ENCODE assay signal across 22 cellular contexts in the genomic region with DNA sequence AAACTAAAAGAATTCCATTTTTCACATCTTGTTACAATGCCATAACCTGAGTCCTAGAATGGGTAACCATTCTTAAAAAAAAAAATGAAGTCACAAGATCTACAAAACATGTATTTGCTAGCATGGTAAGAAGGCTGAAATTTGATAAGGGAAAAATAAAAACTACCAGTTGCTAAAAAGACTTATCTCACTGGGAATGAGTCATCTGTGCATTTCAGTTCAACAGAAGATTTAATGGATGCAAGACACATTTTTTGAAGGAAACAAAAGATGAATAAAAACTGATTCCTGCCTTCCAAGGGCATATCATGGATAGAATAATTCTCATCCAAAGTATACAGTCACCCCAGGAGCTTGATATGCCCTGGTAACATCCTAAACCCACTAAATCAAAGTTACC. TPM values are rescaled to one million over a fixed set of nuclear protein-coding genes. Genes with fewer than 3 reads are reported as not detected.
DNase-seq lines count a peak whose midpoint lies in the region; ATAC-seq, FAIRE-seq and TF ChIP-seq lines count a peak whose summit lies in the region.
"Had no signal": no experiment of that assay in that cellular context is flagged by ENCODE, and none has a peak within 500 bp of the region (broad histone marks: within the 10 kb centered on the region; RNA-seq: fewer than 3 reads in every experiment).

No MANE protein-coding gene starts in this region.

- dilution Hi-C loops in endothelial cell of umbilical vein (cut with MboI; ENCODE audit: extremely low pct_ligation_motif_present, low sequenced_read_pairs), result no loop called here

- peaks cover 40% of the 10 kb centered on the region for H3K4me1 Mint-ChIP-seq in activated CD8-positive, alpha-beta T cell treated with anti-CD3 and anti-CD28 coated beads for 36 hours (ENCODE audit: low read depth)
- H3K4me1 Mint-ChIP-seq in activated CD8-positive, alpha-beta T cell treated with anti-CD3 and anti-CD28 coated beads, Interleukin-2, amount 10 ng/mL, durations not matched to agents 7 days and 5 days (ENCODE audit: low read depth), result no peaks in the 10 kb centered on the region
- peaks cover 43 to 46% (median 44%) of the 10 kb centered on the region in 3 donors for H3K4me1 Mint-ChIP-seq in T-cell
- H3K4me1 Mint-ChIP-seq: B cell had no signal

- H3K36me3 ChIP-seq in endothelial cell of umbilical vein (ENCODE audit: control insufficient read depth in 2 of 2, extremely low read depth in 1 of 2, insufficient read depth in 2 of 2, low read length in 2 of 2) (peaks cover 0 to under 1% of the 10 kb centered on the region in 2 experiments), neutrophil (peaks cover 36% of the 10 kb centered on the region)
- H3K36me3 ChIP-seq: colonic mucosa had no signal

- H3K27ac ChIP-seq in endothelial cell of umbilical vein (ENCODE audit: insufficient read depth, low read depth, low read length), result no peak overlapping the region
- H3K27ac ChIP-seq in neutrophil, result peak overlapping the region; percentile 84
- H3K27ac ChIP-seq: colonic mucosa had no signal

- peaks cover 46% of the 10 kb centered on the region for H3K36me3 Mint-ChIP-seq in activated CD8-positive, alpha-beta T cell treated with anti-CD3 and anti-CD28 coated beads for 36 hours (ENCODE audit: low read depth)
- H3K36me3 Mint-ChIP-seq in activated CD8-positive, alpha-beta T cell treated with anti-CD3 and anti-CD28 coated beads, Interleukin-2, amount 10 ng/mL, durations not matched to agents 7 days and 5 days (ENCODE audit: low read depth), result peaks cover 35% of the 10 kb centered on the region
- peaks cover 78% of the 10 kb centered on the region for H3K36me3 Mint-ChIP-seq in T-cell

- FAIRE-seq in endothelial cell of umbilical vein (lab: Jason Lieb, UNC), result no peak
- FAIRE-seq: A204.1 had no signal

- no peak overlapping the region for H3K4me2 ChIP-seq in endothelial cell of umbilical vein (ENCODE audit: insufficient read depth, low read length)

- H3K4me3 ChIP-seq in endothelial cell of umbilical vein (replicated peaks in 1 of 3; ENCODE audit: insufficient read depth in 1 of 3, low read depth in 1 of 3, low read length in 3 of 3) (no peak overlapping the region), neutrophil (ENCODE audit: low read depth in 1 of 2, low read length in 1 of 2) (no peak overlapping the region)
- H3K4me3 ChIP-seq: colonic mucosa, lung, MG63 had no signal

- H3K79me2 ChIP-seq in endothelial cell of umbilical vein (ENCODE audit: control insufficient read depth, insufficient read depth, low read length), result no peaks in the 10 kb centered on the region

- intact Hi-C loops in activated CD8-positive, alpha-beta T cell treated with anti-CD3 and anti-CD28 coated beads for 36 hours (cut with micrococcal nuclease), result no loop called here
- intact Hi-C loops in endothelial cell of umbilical vein (cut with micrococcal nuclease), result no loop called here

- no peaks in the 10 kb centered on the region for H3K27me3 Mint-ChIP-seq in activated CD8-positive, alpha-beta T cell treated with anti-CD3 and anti-CD28 coated beads for 36 hours
- H3K27me3 Mint-ChIP-seq in activated CD8-positive, alpha-beta T cell treated with anti-CD3 and anti-CD28 coated beads, Interleukin-2, amount 10 ng/mL, durations not matched to agents 7 days and 5 days (ENCODE audit: low read depth), result no peaks in the 10 kb centered on the region
- no peaks in the 10 kb centered on the region for H3K27me3 Mint-ChIP-seq in T-cell
- H3K27me3 Mint-ChIP-seq: B cell had no signal

- no peak for TF ChIP-seq POLR2A in endothelial cell of umbilical vein (IDR thresholded peaks at IDR 0.05; ENCODE audit: low read depth, low read length)

- DNase-seq in activated CD8-positive, alpha-beta T cell treated with anti-CD3 and anti-CD28 coated beads for 36 hours, result no peak
- no peak for DNase-seq in activated CD8-positive, alpha-beta T cell treated with anti-CD3 and anti-CD28 coated beads, Interleukin-2, amount 10 ng/mL, durations not matched to agents 7 days and 5 days
- DNase-seq in T-cell (no peak), endothelial cell of umbilical vein (ENCODE audit: low read depth, low spot score) (no peak), DMS53 (lab: John Stamatoyannopoulos, UW) (no peak)
- no peak for DNase-seq in activated effector memory CD4-positive, alpha-beta T cell treated with Interleukin-2 at 50 U/mL for 16 hours
- DNase-seq: activated CD4-positive, CD25-positive, alpha-beta regulatory T cell treated with anti-CD3 and anti-CD28 coated beads, Interleukin-2, amount 50 U/mL, for 72 hours; activated effector memory CD4-positive, alpha-beta T cell treated with anti-CD3 and anti-CD28 coated beads, Interleukin-2, amount 50 U/mL, for 16 hours; Calu3; colonic mucosa; hippocampal formation; islet precursor cell; MG63; NCI-H1417 treated with DMSO at 0.1 percent for 48 hours; NCI-H526 treated with DMSO at 0.1 percent for 48 hours; stimulated activated CD4-positive, alpha-beta T cell treated with anti-CD3 and anti-CD28 coated beads, Interleukin-12 subunit alpha, Interleukin-12 subunit beta, amount 100 ng/mL, for 4 hours; SW 1271 had no signal

- TF ChIP-seq CTCF in activated CD8-positive, alpha-beta T cell treated with anti-CD3 and anti-CD28 coated beads for 36 hours (IDR thresholded peaks at IDR 0.05), result no peak
- TF ChIP-seq CTCF in endothelial cell of umbilical vein (IDR thresholded peaks at IDR 0.05; ENCODE audit: extremely low read depth in 1 of 2, insufficient read depth in 1 of 2, low read depth in 1 of 2, low read length in 2 of 2) (no peak), neutrophil (IDR thresholded peaks at IDR 0.05) (no peak)

- peak overlapping the region; percentile 66 for H3K27ac Mint-ChIP-seq in activated CD8-positive, alpha-beta T cell treated with anti-CD3 and anti-CD28 coated beads for 36 hours
- no peak overlapping the region for H3K27ac Mint-ChIP-seq in activated CD8-positive, alpha-beta T cell treated with anti-CD3 and anti-CD28 coated beads, Interleukin-2, amount 10 ng/mL, durations not matched to agents 7 days and 5 days
- H3K27ac Mint-ChIP-seq in T-cell, result peak overlapping the region; percentile 50 to 75
- H3K27ac Mint-ChIP-seq: B cell had no signal

- no peaks in the 10 kb centered on the region for H4K20me1 ChIP-seq in endothelial cell of umbilical vein (replicated peaks; ENCODE audit: control insufficient read depth, extremely low read depth, insufficient read depth, low read length)

- H3K9me3 ChIP-seq in endothelial cell of umbilical vein (replicated peaks; ENCODE audit: control insufficient read depth, insufficient read depth, low read length), result no peaks in the 10 kb centered on the region
- no peaks in the 10 kb centered on the region for H3K9me3 ChIP-seq in neutrophil
- H3K9me3 ChIP-seq: colonic mucosa, MG63 had no signal

- no peaks in the 10 kb centered on the region for H3K9me1 ChIP-seq in endothelial cell of umbilical vein (replicated peaks; ENCODE audit: control insufficient read depth, extremely low read depth, insufficient read depth, low read length)

- POLR2A ChIA-PET in activated CD8-positive, alpha-beta T cell treated with anti-CD3 and anti-CD28 coated beads for 36 hours (lab: Charles Lee), result no interaction called here
- POLR2A ChIA-PET in activated CD8-positive, alpha-beta T cell treated with anti-CD3 and anti-CD28 coated beads, Interleukin-2, amount 10 ng/mL, durations not matched to agents 7 days and 5 days (lab: Charles Lee), result no interaction called here
- POLR2A ChIA-PET in T-cell (lab: Charles Lee), result interaction anchor here in 1 of 2 donors (0.6 kb wide), 1 partner anchor 84 kb away, joined by 3 read pairs; no protein-coding TSS in a partner anchor
- POLR2A ChIA-PET in endothelial cell of umbilical vein (lab: Charles Lee), result no interaction called here

- no peak overlapping the region for H2AFZ ChIP-seq in endothelial cell of umbilical vein (ENCODE audit: low read depth, low read length)

- H3K4me1 ChIP-seq in endothelial cell of umbilical vein (ENCODE audit: control insufficient read depth, extremely low read depth, insufficient read depth, low read length) (no peaks in the 10 kb centered on the region), neutrophil (ENCODE audit: control insufficient read depth in 1 of 2, insufficient read depth in 1 of 2, low read depth in 1 of 2, low read length in 1 of 2) (peaks cover 41 to 47% of the 10 kb centered on the region in 2 experiments)
- H3K4me1 ChIP-seq: colonic mucosa had no signal

- no peak overlapping the region for H3K9ac ChIP-seq in endothelial cell of umbilical vein (replicated peaks; ENCODE audit: extremely low read depth, insufficient read depth, low read length)

- no peak for ATAC-seq in activated CD8-positive, alpha-beta T cell treated with anti-CD3 and anti-CD28 coated beads for 36 hours
- ATAC-seq in activated CD8-positive, alpha-beta T cell treated with anti-CD3 and anti-CD28 coated beads, Interleukin-2, amount 10 ng/mL, durations not matched to agents 7 days and 5 days, result no peak
- ATAC-seq in T-cell (replicated peaks in 1 of 4), result no peak
- ATAC-seq in HG02623 (IDR thresholded peaks at IDR 0.05; ENCODE audit: unreplicated experiment), result no peak

- no peaks in the 10 kb centered on the region for H3K9me3 Mint-ChIP-seq in activated CD8-positive, alpha-beta T cell treated with anti-CD3 and anti-CD28 coated beads for 36 hours
- no peaks in the 10 kb centered on the region for H3K9me3 Mint-ChIP-seq in activated CD8-positive, alpha-beta T cell treated with anti-CD3 and anti-CD28 coated beads, Interleukin-2, amount 10 ng/mL, durations not matched to agents 7 days and 5 days (ENCODE audit: insufficient read depth)
- no peaks in the 10 kb centered on the region for H3K9me3 Mint-ChIP-seq in T-cell

- CTCF ChIA-PET in activated CD8-positive, alpha-beta T cell treated with anti-CD3 and anti-CD28 coated beads for 36 hours (lab: Charles Lee), result interaction anchor here (0.8 kb wide), 1 partner anchor 12 kb away, joined by 3 read pairs; no protein-coding TSS in a partner anchor
- CTCF ChIA-PET in activated CD8-positive, alpha-beta T cell treated with anti-CD3 and anti-CD28 coated beads, Interleukin-2, amount 10 ng/mL, durations not matched to agents 7 days and 5 days (lab: Charles Lee), result interaction anchor here (1.1 kb wide), 1 partner anchor 24 kb away, joined by 3 read pairs; no protein-coding TSS in a partner anchor
- CTCF ChIA-PET in T-cell (lab: Charles Lee), result no interaction called here
- CTCF ChIA-PET in endothelial cell of umbilical vein (lab: Charles Lee), result interaction anchor here (1.9 kb wide), 1 partner anchor 10 kb away, joined by 6 read pairs; no protein-coding TSS in a partner anchor

- H3K27me3 ChIP-seq in endothelial cell of umbilical vein (ENCODE audit: control insufficient read depth in 2 of 2, insufficient read depth in 2 of 2, low read length in 2 of 2), result no peaks in the 10 kb centered on the region
- no peaks in the 10 kb centered on the region for H3K27me3 ChIP-seq in neutrophil
- H3K27me3 ChIP-seq: colonic mucosa, MG63 had no signal

- no TSS peak for BruUV-seq in endothelial cell of umbilical vein (replicated peaks; lab: Mats Ljungman, UMichigan)

- H3K4me3 Mint-ChIP-seq in activated CD8-positive, alpha-beta T cell treated with anti-CD3 and anti-CD28 coated beads for 36 hours, result no peak overlapping the region
- no peak overlapping the region for H3K4me3 Mint-ChIP-seq in activated CD8-positive, alpha-beta T cell treated with anti-CD3 and anti-CD28 coated beads, Interleukin-2, amount 10 ng/mL, durations not matched to agents 7 days and 5 days
- no peak overlapping the region for H3K4me3 Mint-ChIP-seq in T-cell
- H3K4me3 Mint-ChIP-seq: B cell had no signal

RNA-seq across cellular contexts. Expression of gene SGTB, which starts 47.2 kb away (rescaled TPM):
- total RNA-seq in activated CD8-positive, alpha-beta T cell treated with anti-CD3 and anti-CD28 coated beads for 36 hours, result 10 to 100 TPM; 17.0 to 18.5 TPM
- 10 to 100 TPM; 17.5 to 18.4 TPM for total RNA-seq in activated CD8-positive, alpha-beta T cell treated with anti-CD3 and anti-CD28 coated beads, Interleukin-2, amount 10 ng/mL, durations not matched to agents 7 days and 5 days
- total RNA-seq in T-cell, result 10 to 100 TPM; 28.7 to 60.1 (median 35.0) TPM
- total RNA-seq in endothelial cell of umbilical vein, result 14.1 and 16.4 TPM in 2 replicates
- polyA plus RNA-seq in endothelial cell of umbilical vein, result 1.7 and 3.1 TPM in 2 replicates
- polyA plus RNA-seq in endothelial cell of umbilical vein (2011; cell fraction: cytosol; rRNA removed), result 3.8 and 4.2 TPM in 2 replicates
- 3.2 and 5.1 TPM in 2 replicates for polyA plus RNA-seq in endothelial cell of umbilical vein (2011; cell fraction: nucleus; rRNA removed)
- polyA plus RNA-seq in endothelial cell of umbilical vein (2012), result 5.1 and 8.4 TPM in 2 replicates
- 3.7 and 7.8 TPM in 2 replicates for polyA minus RNA-seq in endothelial cell of umbilical vein
- polyA minus RNA-seq in endothelial cell of umbilical vein (2011; cell fraction: cytosol; rRNA and poly(A)+ RNA removed), result 1.8 TPM
- 3.6 and 5.4 TPM in 2 replicates for polyA minus RNA-seq in endothelial cell of umbilical vein (2011; cell fraction: nucleus; rRNA and poly(A)+ RNA removed)

RNA-seq across cellular contexts. Expression of gene NLN, which starts 47.3 kb away (rescaled TPM):
- 10 to 100 TPM; 38.4 to 42.5 TPM for total RNA-seq in activated CD8-positive, alpha-beta T cell treated with anti-CD3 and anti-CD28 coated beads for 36 hours
- total RNA-seq in activated CD8-positive, alpha-beta T cell treated with anti-CD3 and anti-CD28 coated beads, Interleukin-2, amount 10 ng/mL, durations not matched to agents 7 days and 5 days, result 10 to 100 TPM; 13.9 to 14.3 TPM
- total RNA-seq in T-cell (1 to 10 TPM; 1.5 to 7.6 (median 4.1) TPM), endothelial cell of umbilical vein (62.8 and 63.3 TPM in 2 replicates)
- 9.5 and 14.2 TPM in 2 replicates for polyA plus RNA-seq in endothelial cell of umbilical vein
- polyA plus RNA-seq in endothelial cell of umbilical vein (2011; cell fraction: cytosol; rRNA removed), result 14.6 and 16.4 TPM in 2 replicates
- polyA plus RNA-seq in endothelial cell of umbilical vein (2011; cell fraction: nucleus; rRNA removed), result 11.5 and 15.5 TPM in 2 replicates
- polyA plus RNA-seq in endothelial cell of umbilical vein (2012), result 28.0 and 45.4 TPM in 2 replicates
- polyA minus RNA-seq in endothelial cell of umbilical vein, result 48.7 and 58.6 TPM in 2 replicates
- 13.4 TPM for polyA minus RNA-seq in endothelial cell of umbilical vein (2011; cell fraction: cytosol; rRNA and poly(A)+ RNA removed)
- 20.9 and 25.7 TPM in 2 replicates for polyA minus RNA-seq in endothelial cell of umbilical vein (2011; cell fraction: nucleus; rRNA and poly(A)+ RNA removed)

RNA-seq across cellular contexts. Expression of gene SHLD3, which starts 49.9 kb away (rescaled TPM):
- total RNA-seq in activated CD8-positive, alpha-beta T cell treated with anti-CD3 and anti-CD28 coated beads for 36 hours, result 1 to 10 TPM; 4.1 to 5.2 TPM
- 1 to 10 TPM; 5.1 to 5.3 TPM for total RNA-seq in activated CD8-positive, alpha-beta T cell treated with anti-CD3 and anti-CD28 coated beads, Interleukin-2, amount 10 ng/mL, durations not matched to agents 7 days and 5 days
- 10 to 100 TPM in 1 of 5 donors, 1 to 10 TPM in 4; 3.7 to 12.2 (median 6.1) TPM for total RNA-seq in T-cell
- 3.6 TPM in 2 replicates for total RNA-seq in endothelial cell of umbilical vein
- polyA plus RNA-seq in endothelial cell of umbilical vein, result 1.1 and 1.7 TPM in 2 replicates
- polyA plus RNA-seq in endothelial cell of umbilical vein (2011; cell fraction: cytosol; rRNA removed), result 3.0 and 3.3 TPM in 2 replicates
- polyA plus RNA-seq in endothelial cell of umbilical vein (2011; cell fraction: nucleus; rRNA removed), result 3.4 and 4.7 TPM in 2 replicates
- polyA plus RNA-seq in endothelial cell of umbilical vein (2012), result 2.1 and 2.3 TPM in 2 replicates
- polyA minus RNA-seq in endothelial cell of umbilical vein, result 1.1 and 3.1 TPM in 2 replicates
- 1.6 TPM for polyA minus RNA-seq in endothelial cell of umbilical vein (2011; cell fraction: cytosol; rRNA and poly(A)+ RNA removed)
- polyA minus RNA-seq in endothelial cell of umbilical vein (2011; cell fraction: nucleus; rRNA and poly(A)+ RNA removed), result 5.2 and 7.5 TPM in 2 replicates

RNA-seq across cellular contexts. Expression of gene TRAPPC13, which starts 49.9 kb away (rescaled TPM):
- 10 to 100 TPM; 18.0 to 22.1 TPM for total RNA-seq in activated CD8-positive, alpha-beta T cell treated with anti-CD3 and anti-CD28 coated beads for 36 hours
- total RNA-seq in activated CD8-positive, alpha-beta T cell treated with anti-CD3 and anti-CD28 coated beads, Interleukin-2, amount 10 ng/mL, durations not matched to agents 7 days and 5 days, result 10 to 100 TPM; 21.9 to 22.2 TPM
- 10 to 100 TPM; 14.3 to 19.2 (median 16.5) TPM for total RNA-seq in T-cell
- total RNA-seq in endothelial cell of umbilical vein, result 16.4 and 24.0 TPM in 2 replicates
- polyA plus RNA-seq in endothelial cell of umbilical vein, result 7.7 and 7.9 TPM in 2 replicates
- 7.5 and 11.0 TPM in 2 replicates for polyA plus RNA-seq in endothelial cell of umbilical vein (2011; cell fraction: cytosol; rRNA removed)
- 34.2 and 36.8 TPM in 2 replicates for polyA plus RNA-seq in endothelial cell of umbilical vein (2011; cell fraction: nucleus; rRNA removed)
- 15.6 and 21.9 TPM in 2 replicates for polyA plus RNA-seq in endothelial cell of umbilical vein (2012)
- polyA minus RNA-seq in endothelial cell of umbilical vein, result 7.3 and 13.7 TPM in 2 replicates
- polyA minus RNA-seq in endothelial cell of umbilical vein (2011; cell fraction: cytosol; rRNA and poly(A)+ RNA removed), result 5.4 TPM
- 12.4 and 17.2 TPM in 2 replicates for polyA minus RNA-seq in endothelial cell of umbilical vein (2011; cell fraction: nucleus; rRNA and poly(A)+ RNA removed)

RNA-seq across cellular contexts. Expression of gene TRIM23, which starts 50.6 kb away (rescaled TPM):
- total RNA-seq in activated CD8-positive, alpha-beta T cell treated with anti-CD3 and anti-CD28 coated beads for 36 hours, result 1 to 10 TPM; 6.8 to 7.0 TPM
- 1 to 10 TPM; 7.0 to 8.9 TPM for total RNA-seq in activated CD8-positive, alpha-beta T cell treated with anti-CD3 and anti-CD28 coated beads, Interleukin-2, amount 10 ng/mL, durations not matched to agents 7 days and 5 days
- 10 to 100 TPM; 17.5 to 23.2 (median 20.7) TPM for total RNA-seq in T-cell
- 10.0 and 10.6 TPM in 2 replicates for total RNA-seq in endothelial cell of umbilical vein
- polyA plus RNA-seq in endothelial cell of umbilical vein, result 2.2 and 2.5 TPM in 2 replicates
- polyA plus RNA-seq in endothelial cell of umbilical vein (2011; cell fraction: cytosol; rRNA removed), result 3.0 TPM in 2 replicates
- 8.4 and 8.6 TPM in 2 replicates for polyA plus RNA-seq in endothelial cell of umbilical vein (2011; cell fraction: nucleus; rRNA removed)
- 5.6 and 5.9 TPM in 2 replicates for polyA plus RNA-seq in endothelial cell of umbilical vein (2012)
- polyA minus RNA-seq in endothelial cell of umbilical vein, result 19.5 and 28.7 TPM in 2 replicates
- polyA minus RNA-seq in endothelial cell of umbilical vein (2011; cell fraction: cytosol; rRNA and poly(A)+ RNA removed), result 8.0 TPM
- 20.6 and 27.8 TPM in 2 replicates for polyA minus RNA-seq in endothelial cell of umbilical vein (2011; cell fraction: nucleus; rRNA and poly(A)+ RNA removed)

Comparison
In these comparisons a context has a peak if more than half of its experiments do, and no peak if none do; other contexts are left out.
1. CTCF ChIA-PET loops: an anchor here in activated CD8-positive, alpha-beta T cell treated with anti-CD3 and anti-CD28 coated beads for 36 hours (0.8 kb wide), activated CD8-positive, alpha-beta T cell treated with anti-CD3 and anti-CD28 coated beads, Interleukin-2, amount 10 ng/mL, durations not matched to agents 7 days and 5 days (1.1 kb wide) and endothelial cell of umbilical vein (1.9 kb wide); none called in T-cell.